Comparison of ENCODE assay signal across 37 cellular contexts in the genomic region with DNA sequence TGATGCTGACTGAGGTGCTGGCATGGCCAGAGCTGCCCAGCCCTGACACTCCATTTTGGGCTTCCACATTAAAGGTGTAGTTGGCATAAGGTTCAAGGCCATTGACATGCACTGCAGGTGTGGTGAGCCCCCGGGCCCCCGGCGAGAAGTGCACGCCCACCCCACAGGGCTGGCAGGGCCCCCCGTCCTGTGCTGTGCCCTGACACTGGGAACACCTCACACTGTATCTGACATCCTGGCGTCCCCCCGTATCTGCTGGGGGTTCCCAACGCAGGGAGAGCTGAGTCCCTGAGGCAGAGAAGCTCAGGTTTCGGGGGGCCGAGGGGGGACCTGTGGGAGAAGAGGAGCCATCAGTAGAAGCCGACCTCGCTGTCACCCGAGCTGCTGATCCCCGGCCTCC. TPM values are rescaled to one million over a fixed set of nuclear protein-coding genes. Genes with fewer than 3 reads are reported as not detected.
"Had no signal": no experiment of that assay in that cellular context is flagged by ENCODE, and none has a peak within 500 bp of the region (broad histone marks: within the 10 kb centered on the region; RNA-seq: fewer than 3 reads in every experiment).

No MANE protein-coding gene starts in this region.

- DNase-seq: activated B cell treated with CpG ODN at 0.5 μM for 24 hours; activated CD4-positive, alpha-beta T cell treated with anti-CD3 and anti-CD28 coated beads for 48 hours; activated CD4-positive, alpha-beta T cell treated with anti-CD3 and anti-CD28 coated beads, Interleukin-2, amount 50 U/mL, for 1 hour; activated CD4-positive, alpha-beta T cell treated with anti-CD3 and anti-CD28 coated beads, Interleukin-2, amount 50 U/mL, for 48 hours; activated CD8-positive, alpha-beta memory T cell treated with anti-CD3 and anti-CD28 coated beads for 24 hours; activated CD8-positive, alpha-beta T cell treated with anti-CD3 and anti-CD28 coated beads for 36 hours; activated effector memory CD4-positive, alpha-beta T cell treated with Interleukin-2 at 50 U/mL for 16 hours; activated gamma-delta T cell treated with Interleukin-2 at 50 U/mL for 16 hours; activated naive CD4-positive, alpha-beta T cell treated with anti-CD3 and anti-CD28 coated beads, Interleukin-2, amount 50 U/mL, for 16 hours; activated naive CD4-positive, alpha-beta T cell treated with Interleukin-2 at 50 U/mL for 16 hours; activated T-cell treated with anti-CD3 and anti-CD28 coated beads, Interleukin-2, amount 50 U/mL, for 4 hours; amniotic stem cell; anterior cingulate cortex; brain microvascular endothelial cell; cortex of kidney; dermis blood vessel endothelial cell; effector CD4-positive, alpha-beta T cell; effector memory CD8-positive, alpha-beta T cell; erythroblast; foreskin keratinocyte; gastrocnemius medialis; glutamatergic neuron; T-helper 1 cell; T-helper 17 cell; T1000; WERI-Rb-1 had no signal

- ATAC-seq: activated CD4-positive, CD25-positive, alpha-beta regulatory T cell treated with anti-CD3 and anti-CD28 coated beads, Interleukin-2, amount 50 U/mL, for 24 hours; activated CD8-positive, alpha-beta T cell treated with anti-CD3 and anti-CD28 coated beads for 36 hours; activated T-cell treated with anti-CD3 and anti-CD28 coated beads, Interleukin-2, amount 50 U/mL, for 4 hours; activated T-helper 17 cell treated with anti-CD3 and anti-CD28 coated beads, Interleukin-2, amount 50 U/mL, for 72 hours; effector memory CD8-positive, alpha-beta T cell; foreskin keratinocyte; gastrocnemius medialis; T-helper 17 cell had no signal

- H3K4me1 ChIP-seq: foreskin keratinocyte had no signal

- H3K4me3 ChIP-seq: esophagus muscularis mucosa, gastrocnemius medialis had no signal

- H3K36me3 Mint-ChIP-seq: activated naive CD8-positive, alpha-beta T cell had no signal

- H3K4me3 Mint-ChIP-seq: activated B cell treated with CpG ODN at 0.5 μM for 24 hours; activated CD8-positive, alpha-beta T cell treated with anti-CD3 and anti-CD28 coated beads for 36 hours; activated naive CD8-positive, alpha-beta T cell; activated T-cell treated with anti-CD3 and anti-CD28 coated beads, Interleukin-2, amount 50 U/mL, for 4 hours; activated T-helper 17 cell treated with anti-CD3 and anti-CD28 coated beads, Interleukin-2, amount 50 U/mL, for 72 hours; central memory CD8-positive, alpha-beta T cell; effector memory CD8-positive, alpha-beta T cell; T-helper 17 cell; T-helper 2 cell treated with Interferon-gamma antibody and Interleukin-4, amounts not matched to agents 5 μg/mL and 100 μg/mL, for 36 hours had no signal

- H3K27ac Mint-ChIP-seq: activated B cell treated with CpG ODN at 0.5 μM for 24 hours; effector memory CD8-positive, alpha-beta T cell; T-helper 17 cell; T-helper 2 cell treated with Interferon-gamma antibody and Interleukin-4, amounts not matched to agents 5 μg/mL and 100 μg/mL, for 36 hours had no signal

- H3K27ac ChIP-seq: brain microvascular endothelial cell, esophagus muscularis mucosa, foreskin keratinocyte, gastrocnemius medialis, WERI-Rb-1 had no signal

- H3K36me3 ChIP-seq: brain microvascular endothelial cell, gastrocnemius medialis, WERI-Rb-1 had no signal

- H3K9me3 ChIP-seq: esophagus muscularis mucosa, gastrocnemius medialis had no signal

- H3K27me3 Mint-ChIP-seq: activated B cell treated with CpG ODN at 0.5 μM for 24 hours; activated CD8-positive, alpha-beta T cell treated with anti-CD3 and anti-CD28 coated beads for 36 hours; activated naive CD8-positive, alpha-beta T cell; activated T-helper 17 cell treated with anti-CD3 and anti-CD28 coated beads, Interleukin-2, amount 50 U/mL, for 72 hours; central memory CD8-positive, alpha-beta T cell; effector memory CD8-positive, alpha-beta T cell; T-helper 17 cell had no signal

- H3K27me3 ChIP-seq: brain microvascular endothelial cell, esophagus muscularis mucosa, foreskin keratinocyte, gastrocnemius medialis had no signal

- H3K9me3 Mint-ChIP-seq: activated B cell treated with CpG ODN at 0.5 μM for 24 hours; activated CD8-positive, alpha-beta T cell treated with anti-CD3 and anti-CD28 coated beads for 36 hours; activated T-cell treated with anti-CD3 and anti-CD28 coated beads, Interleukin-2, amount 50 U/mL, for 4 hours; activated T-helper 17 cell treated with anti-CD3 and anti-CD28 coated beads, Interleukin-2, amount 50 U/mL, for 72 hours; central memory CD8-positive, alpha-beta T cell; effector memory CD8-positive, alpha-beta T cell; T-helper 2 cell treated with Interferon-gamma antibody and Interleukin-4, amounts not matched to agents 5 μg/mL and 100 μg/mL, for 36 hours had no signal

- H3K4me1 Mint-ChIP-seq: activated B cell treated with CpG ODN at 0.5 μM for 24 hours had no signal

RNA-seq across cellular contexts. Expression of gene EPHA1, which starts 10.0 kb away (rescaled TPM):
- total RNA-seq: activated B cell treated with CpG ODN at 0.5 μM for 24 hours, cardiac septum, dermis blood vessel endothelial cell, gastrocnemius medialis had no signal

RNA-seq across cellular contexts. Expression of gene FAM131B, which starts 36.1 kb away (rescaled TPM):
- total RNA-seq: activated B cell treated with CpG ODN at 0.5 μM for 24 hours had no signal

RNA-seq across cellular contexts. Expression of gene TAS2R60, which starts 44.6 kb away (rescaled TPM):
- total RNA-seq: activated B cell treated with CpG ODN at 0.5 μM for 24 hours; activated CD8-positive, alpha-beta T cell treated with anti-CD3 and anti-CD28 coated beads for 36 hours; activated T-cell treated with anti-CD3 and anti-CD28 coated beads, Interleukin-2, amount 50 U/mL, for 4 hours; activated T-helper 17 cell treated with anti-CD3 and anti-CD28 coated beads, Interleukin-2, amount 50 U/mL, for 72 hours; astrocyte; bronchial epithelial cell; cardiac septum; cerebellum; dermis blood vessel endothelial cell; foreskin keratinocyte; gastrocnemius medialis had no signal
- polyA plus RNA-seq: adipose tissue, foreskin keratinocyte had no signal
